ENCODE assay signal across 29 cellular contexts in genomic region chr13:35912841-35913240, GRCh38.
"Had no signal": no experiment of that assay in that cellular context is flagged by ENCODE, and none has a peak within 500 bp of the region (broad histone marks: within the 10 kb centered on the region; RNA-seq: fewer than 3 reads in every experiment).

No MANE protein-coding gene starts in this region.

- H3K4me3 ChIP-seq: stomach, suprapubic skin, testis, thoracic aorta, thyroid gland, tibial artery, tibial nerve, transverse colon, upper lobe of left lung, upper lobe of right lung, uterus, vagina had no signal

- H3K9me3 Mint-ChIP-seq: stimulated activated memory B cell treated with anti-CD40 and anti-IgM and Interleukin-4, amounts not matched to agents 10 μg/mL and 1 μg/mL and 100 μg/mL, for 72 hours; stimulated activated naive B cell treated with anti-CD40 and anti-IgM and Interleukin-4, amounts not matched to agents 10 μg/mL and 1 μg/mL and 100 μg/mL, for 72 hours; type B pancreatic cell had no signal

- H3K4me1 ChIP-seq: stomach, testis, tibial nerve, transverse colon, upper lobe of left lung, upper lobe of right lung, uterus had no signal

- H3K27me3 Mint-ChIP-seq: stimulated activated memory B cell treated with anti-CD40 and anti-IgM and Interleukin-4, amounts not matched to agents 10 μg/mL and 1 μg/mL and 100 μg/mL, for 72 hours; stimulated activated naive B cell treated with anti-CD40 and anti-IgM and Interleukin-4, amounts not matched to agents 10 μg/mL and 1 μg/mL and 100 μg/mL, for 72 hours; stimulated activated naive CD8-positive, alpha-beta T cell treated with anti-CD3 and anti-CD28 coated beads, Interleukin-15, amount 100 ng/mL, for 72 hours; type B pancreatic cell had no signal

- H3K9me3 ChIP-seq: stomach, suprapubic skin, testis, thoracic aorta, thyroid gland, tibial artery, transverse colon, upper lobe of left lung, upper lobe of right lung, uterus, vagina had no signal

- FAIRE-seq: urothelium cell line had no signal

- DNase-seq: stimulated activated CD4-positive, alpha-beta T cell treated with anti-CD3 and anti-CD28 coated beads, Interleukin-2, amount 100 ng/mL, for 48 hours; stimulated activated CD4-positive, alpha-beta T cell treated with anti-CD3 and anti-CD28 coated beads, Interleukin-4, amount 100 ng/mL, for 1 hour; stimulated activated CD4-positive, alpha-beta T cell treated with anti-CD3 and anti-CD28 coated beads, Interleukin-4, amount 100 ng/mL, for 24 hours; stimulated activated CD4-positive, alpha-beta T cell treated with anti-CD3 and anti-CD28 coated beads, Interleukin-4, amount 100 ng/mL, for 4 hours; stimulated activated CD8-positive, alpha-beta memory T cell treated with anti-CD3 and anti-CD28 coated beads, Interleukin-4, amount 100 ng/mL, for 48 hours; stimulated activated naive B cell treated with anti-CD40 and anti-IgM and Interleukin-4, amounts not matched to agents 10 μg/mL and 1 μg/mL and 100 μg/mL, for 72 hours; stimulated activated naive CD4-positive, alpha-beta T cell; stimulated activated naive CD4-positive, alpha-beta T cell treated with Interleukin-2 at 50 U/mL for 16 hours; stimulated activated naive CD8-positive, alpha-beta T cell treated with anti-CD3 and anti-CD28 coated beads, Interleukin-15, amount 100 ng/mL, for 72 hours; stimulated activated naive CD8-positive, alpha-beta T cell treated with anti-CD3 and anti-CD28 coated beads, Interleukin-15, Interleukin-2, amounts not matched to agents 100 U/mL and 50 U/mL, for 24 hours; stomach; substantia nigra; testis; thyroid gland; tibial artery; transverse colon; trophoblast cell; upper lobe of left lung; upper lobe of right lung; uterus had no signal

- H3K4me3 Mint-ChIP-seq: stimulated activated effector memory CD8-positive, alpha-beta T cell treated with anti-CD3 and anti-CD28 coated beads, Interleukin-12 subunit alpha, Interleukin-12 subunit beta, amount 100 ng/mL, for 72 hours; stimulated activated memory B cell treated with anti-CD40 and anti-IgM and Interleukin-4, amounts not matched to agents 10 μg/mL and 1 μg/mL and 100 μg/mL, for 72 hours; stimulated activated naive B cell treated with anti-CD40 and anti-IgM and Interleukin-4, amounts not matched to agents 10 μg/mL and 1 μg/mL and 100 μg/mL, for 72 hours; stimulated activated naive CD8-positive, alpha-beta T cell treated with anti-CD3 and anti-CD28 coated beads, Interleukin-15, amount 100 ng/mL, for 72 hours; stimulated activated naive CD8-positive, alpha-beta T cell treated with anti-CD3 and anti-CD28 coated beads, Interleukin-15, Interleukin-2, amounts not matched to agents 100 ng/mL and 50 ng/mL, for 24 hours; type B pancreatic cell had no signal

- H3K4me1 Mint-ChIP-seq: stimulated activated effector memory CD8-positive, alpha-beta T cell treated with anti-CD3 and anti-CD28 coated beads, Interleukin-12 subunit alpha, Interleukin-12 subunit beta, amount 100 ng/mL, for 72 hours; stimulated activated memory B cell treated with anti-CD40 and anti-IgM and Interleukin-4, amounts not matched to agents 10 μg/mL and 1 μg/mL and 100 μg/mL, for 72 hours; stimulated activated naive B cell treated with anti-CD40 and anti-IgM and Interleukin-4, amounts not matched to agents 10 μg/mL and 1 μg/mL and 100 μg/mL, for 72 hours; stimulated activated naive CD8-positive, alpha-beta T cell treated with anti-CD3 and anti-CD28 coated beads, Interleukin-15, amount 100 ng/mL, for 72 hours had no signal

- H3K27me3 ChIP-seq: stomach, suprapubic skin, testis, thyroid gland, tibial artery, tibial nerve, transverse colon, upper lobe of left lung, upper lobe of right lung, uterus, vagina had no signal

- ATAC-seq: stimulated activated effector memory CD8-positive, alpha-beta T cell treated with anti-CD3 and anti-CD28 coated beads, Interleukin-12 subunit alpha, Interleukin-12 subunit beta, amount 100 ng/mL, for 72 hours; stimulated activated memory B cell treated with anti-CD40 and anti-IgM and Interleukin-4, amounts not matched to agents 10 μg/mL and 1 μg/mL and 100 μg/mL, for 72 hours; stimulated activated naive B cell treated with anti-CD40 and anti-IgM and Interleukin-4, amounts not matched to agents 10 μg/mL and 1 μg/mL and 100 μg/mL, for 72 hours; stimulated activated naive CD8-positive, alpha-beta T cell treated with anti-CD3 and anti-CD28 coated beads, Interleukin-15, amount 100 ng/mL, for 72 hours; stimulated activated naive CD8-positive, alpha-beta T cell treated with anti-CD3 and anti-CD28 coated beads, Interleukin-15, Interleukin-2, amounts not matched to agents 100 U/mL and 50 U/mL, for 24 hours; upper lobe of right lung had no signal

- H3K36me3 Mint-ChIP-seq: stimulated activated effector memory CD8-positive, alpha-beta T cell treated with anti-CD3 and anti-CD28 coated beads, Interleukin-12 subunit alpha, Interleukin-12 subunit beta, amount 100 ng/mL, for 72 hours; stimulated activated memory B cell treated with anti-CD40 and anti-IgM and Interleukin-4, amounts not matched to agents 10 μg/mL and 1 μg/mL and 100 μg/mL, for 72 hours; stimulated activated naive B cell treated with anti-CD40 and anti-IgM and Interleukin-4, amounts not matched to agents 10 μg/mL and 1 μg/mL and 100 μg/mL, for 72 hours; type B pancreatic cell had no signal

- H3K36me3 ChIP-seq: stomach, suprapubic skin, thoracic aorta, thyroid gland, tibial artery, tibial nerve, transverse colon, upper lobe of left lung, upper lobe of right lung, uterus, vagina had no signal

- H3K27ac Mint-ChIP-seq: stimulated activated effector memory CD8-positive, alpha-beta T cell treated with anti-CD3 and anti-CD28 coated beads, Interleukin-12 subunit alpha, Interleukin-12 subunit beta, amount 100 ng/mL, for 72 hours; stimulated activated memory B cell treated with anti-CD40 and anti-IgM and Interleukin-4, amounts not matched to agents 10 μg/mL and 1 μg/mL and 100 μg/mL, for 72 hours; stimulated activated naive B cell treated with anti-CD40 and anti-IgM and Interleukin-4, amounts not matched to agents 10 μg/mL and 1 μg/mL and 100 μg/mL, for 72 hours; stimulated activated naive CD8-positive, alpha-beta T cell treated with anti-CD3 and anti-CD28 coated beads, Interleukin-15, amount 100 ng/mL, for 72 hours; stimulated activated naive CD8-positive, alpha-beta T cell treated with anti-CD3 and anti-CD28 coated beads, Interleukin-15, Interleukin-2, amounts not matched to agents 100 ng/mL and 50 ng/mL, for 24 hours; type B pancreatic cell had no signal

- H3K27ac ChIP-seq: stomach, suprapubic skin, testis, thoracic aorta, thyroid gland, tibial artery, tibial nerve, transverse colon, upper lobe of left lung, upper lobe of right lung, uterus, vagina had no signal
